Comparison of ENCODE assay signal across 1 cellular context in the genomic region with DNA sequence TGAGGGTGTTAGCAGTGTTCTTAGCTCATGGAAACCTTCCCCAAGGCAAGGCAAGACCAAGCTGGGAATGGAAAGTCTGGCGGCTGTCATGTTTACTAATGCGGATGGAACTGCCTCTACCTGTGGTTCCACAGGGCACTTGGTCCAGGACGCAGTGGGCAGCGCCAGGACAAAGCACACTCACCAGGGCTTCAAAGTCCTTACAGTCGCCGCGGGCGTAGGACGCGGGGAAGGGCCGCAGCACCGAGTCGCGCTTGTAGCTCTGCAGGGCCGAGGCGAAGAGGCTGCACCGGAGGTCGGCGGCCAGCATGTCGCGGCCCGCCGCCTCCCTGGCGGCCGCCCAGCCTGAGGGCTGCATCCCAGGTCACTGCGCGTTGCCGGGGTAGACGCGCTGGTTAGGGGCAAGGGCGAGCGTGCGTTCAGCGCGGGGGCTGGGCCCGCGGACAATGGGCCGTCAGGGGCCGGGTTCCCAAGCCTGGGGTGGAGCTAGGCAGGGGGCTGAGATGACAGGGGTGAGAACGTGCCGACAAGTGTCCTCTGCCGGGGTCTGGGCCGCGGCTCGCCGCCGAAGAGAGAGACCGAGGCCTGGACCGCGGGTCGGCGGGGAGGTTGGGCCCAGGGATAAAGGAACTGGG.
TF ChIP-seq lines count a peak whose summit lies in the region.

No MANE protein-coding gene starts in this region.

TF ChIP-seq in HepG2, 621 proteins besides CTCF, POLR2A, EP300 and RAD21 (continued from another document and continues in another):
- TF ChIP-seq GATAD2A (CRISPR knock-in tag; IDR thresholded peaks at IDR 0.05) (no peak; the same call in 1 of the 2 replicates), TOE1 (CRISPR knock-in tag; IDR thresholded peaks at IDR 0.05) (no peak; the same call in 1 of the 2 replicates), ZNF589 (CRISPR knock-in tag; conservative IDR thresholded peaks at IDR 0.05) (0 out of 2 replicates have a peak, but pooled peaks have one; percentile 24), ZNF34 (CRISPR knock-in tag; IDR thresholded peaks at IDR 0.05; ENCODE audit: borderline replicate concordance) (0 out of 2 replicates have a peak, but pooled peaks have one; percentile 14), KDM1A (CRISPR knock-in tag; IDR thresholded peaks at IDR 0.05) (no peak), ZNF746 (CRISPR knock-in tag; IDR thresholded peaks at IDR 0.05) (no peak), AGO2 (optimal IDR thresholded peaks at IDR 0.05; ENCODE audit: low read depth, low read length) (peak; percentile 80), SRSF9 (IDR thresholded peaks at IDR 0.05; ENCODE audit: borderline replicate concordance, insufficient read depth, low read depth, low read length, poor library complexity, severe bottlenecking) (no peak), ZNF20 (CRISPR knock-in tag; IDR thresholded peaks at IDR 0.05) (no peak), KDM4B (CRISPR knock-in tag; IDR thresholded peaks at IDR 0.05) (0 out of 2 replicates have a peak, but pooled peaks have one; percentile 32), ZNF317 (CRISPR knock-in tag; IDR thresholded peaks at IDR 0.05) (no peak), GTF2F1 (IDR thresholded peaks at IDR 0.05; ENCODE audit: low read length) (no peak), SIN3B (IDR thresholded peaks at IDR 0.05; ENCODE audit: low read length) (no peak), CBX1 (IDR thresholded peaks at IDR 0.05; ENCODE audit: low read depth) (no peak), TGIF2 (CRISPR knock-in tag; IDR thresholded peaks at IDR 0.05) (no peak; the same call in 1 of the 2 replicates), JUN (CRISPR knock-in tag; IDR thresholded peaks at IDR 0.05) (no peak), CEBPB (IDR thresholded peaks at IDR 0.05; ENCODE audit: borderline replicate concordance, low read depth, low read length) (no peak), NR2F1 (CRISPR knock-in tag; IDR thresholded peaks at IDR 0.05) (no peak), HCFC1 (IDR thresholded peaks at IDR 0.05; ENCODE audit: low read depth, low read length) (no peak), GPBP1L1 (CRISPR knock-in tag; IDR thresholded peaks at IDR 0.05) (no peak), NR2C2 (CRISPR knock-in tag; IDR thresholded peaks at IDR 0.05; ENCODE audit: borderline replicate concordance) (peak; percentile 51; the same call in 1 of the 2 replicates), ZFP36 (IDR thresholded peaks at IDR 0.05; ENCODE audit: borderline replicate concordance, low read depth, low read length, partially characterized antibody) (no peak), ZNF770 (CRISPR knock-in tag; IDR thresholded peaks at IDR 0.05) (peak; percentile 71), ZNF563 (CRISPR knock-in tag; IDR thresholded peaks at IDR 0.05) (no peak), TBX2 (CRISPR knock-in tag; IDR thresholded peaks at IDR 0.05; ENCODE audit: borderline replicate concordance) (peak; percentile 68), NCOA5 (CRISPR knock-in tag; IDR thresholded peaks at IDR 0.05) (no peak), ZBTB38 (CRISPR knock-in tag; IDR thresholded peaks at IDR 0.05) (peak; percentile 62), ZNF383 (CRISPR knock-in tag; IDR thresholded peaks at IDR 0.05; ENCODE audit: borderline replicate concordance) (no peak), ISX (CRISPR knock-in tag; conservative IDR thresholded peaks at IDR 0.05) (no peak; the same call in 1 of the 2 replicates), HIVEP1 (CRISPR knock-in tag; IDR thresholded peaks at IDR 0.05) (no peak), ZNF333 (CRISPR knock-in tag; IDR thresholded peaks at IDR 0.05; ENCODE audit: borderline replicate concordance) (no peak), ZNF550 (CRISPR knock-in tag; IDR thresholded peaks at IDR 0.05; ENCODE audit: borderline replicate concordance) (no peak), ZEB1 (IDR thresholded peaks at IDR 0.05; ENCODE audit: insufficient replicate concordance, low read depth) (peak; percentile 33), TFDP2 (CRISPR knock-in tag; IDR thresholded peaks at IDR 0.05) (no peak; the same call in 1 of the 2 replicates), ZSCAN9 (CRISPR knock-in tag; IDR thresholded peaks at IDR 0.05; ENCODE audit: borderline replicate concordance) (no peak), DMTF1 (CRISPR knock-in tag; IDR thresholded peaks at IDR 0.05) (no peak), LRRFIP1 (CRISPR knock-in tag; conservative IDR thresholded peaks at IDR 0.05) (no peak)
- TF ChIP-seq, protein P1, sequence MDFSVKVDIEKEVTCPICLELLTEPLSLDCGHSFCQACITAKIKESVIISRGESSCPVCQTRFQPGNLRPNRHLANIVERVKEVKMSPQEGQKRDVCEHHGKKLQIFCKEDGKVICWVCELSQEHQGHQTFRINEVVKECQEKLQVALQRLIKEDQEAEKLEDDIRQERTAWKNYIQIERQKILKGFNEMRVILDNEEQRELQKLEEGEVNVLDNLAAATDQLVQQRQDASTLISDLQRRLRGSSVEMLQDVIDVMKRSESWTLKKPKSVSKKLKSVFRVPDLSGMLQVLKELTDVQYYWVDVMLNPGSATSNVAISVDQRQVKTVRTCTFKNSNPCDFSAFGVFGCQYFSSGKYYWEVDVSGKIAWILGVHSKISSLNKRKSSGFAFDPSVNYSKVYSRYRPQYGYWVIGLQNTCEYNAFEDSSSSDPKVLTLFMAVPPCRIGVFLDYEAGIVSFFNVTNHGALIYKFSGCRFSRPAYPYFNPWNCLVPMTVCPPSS (IDR thresholded peaks at IDR 0.05), result no peak
- TF ChIP-seq, protein P2, sequence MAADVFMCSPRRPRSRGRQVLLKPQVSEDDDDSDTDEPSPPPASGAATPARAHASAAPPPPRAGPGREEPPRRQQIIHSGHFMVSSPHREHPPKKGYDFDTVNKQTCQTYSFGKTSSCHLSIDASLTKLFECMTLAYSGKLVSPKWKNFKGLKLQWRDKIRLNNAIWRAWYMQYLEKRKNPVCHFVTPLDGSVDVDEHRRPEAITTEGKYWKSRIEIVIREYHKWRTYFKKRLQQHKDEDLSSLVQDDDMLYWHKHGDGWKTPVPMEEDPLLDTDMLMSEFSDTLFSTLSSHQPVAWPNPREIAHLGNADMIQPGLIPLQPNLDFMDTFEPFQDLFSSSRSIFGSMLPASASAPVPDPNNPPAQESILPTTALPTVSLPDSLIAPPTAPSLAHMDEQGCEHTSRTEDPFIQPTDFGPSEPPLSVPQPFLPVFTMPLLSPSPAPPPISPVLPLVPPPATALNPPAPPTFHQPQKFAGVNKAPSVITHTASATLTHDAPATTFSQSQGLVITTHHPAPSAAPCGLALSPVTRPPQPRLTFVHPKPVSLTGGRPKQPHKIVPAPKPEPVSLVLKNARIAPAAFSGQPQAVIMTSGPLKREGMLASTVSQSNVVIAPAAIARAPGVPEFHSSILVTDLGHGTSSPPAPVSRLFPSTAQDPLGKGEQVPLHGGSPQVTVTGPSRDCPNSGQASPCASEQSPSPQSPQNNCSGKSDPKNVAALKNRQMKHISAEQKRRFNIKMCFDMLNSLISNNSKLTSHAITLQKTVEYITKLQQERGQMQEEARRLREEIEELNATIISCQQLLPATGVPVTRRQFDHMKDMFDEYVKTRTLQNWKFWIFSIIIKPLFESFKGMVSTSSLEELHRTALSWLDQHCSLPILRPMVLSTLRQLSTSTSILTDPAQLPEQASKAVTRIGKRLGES (CRISPR knock-in tag; IDR thresholded peaks at IDR 0.05; ENCODE audit: borderline replicate concordance), result no peak
- TF ChIP-seq, protein P3, sequence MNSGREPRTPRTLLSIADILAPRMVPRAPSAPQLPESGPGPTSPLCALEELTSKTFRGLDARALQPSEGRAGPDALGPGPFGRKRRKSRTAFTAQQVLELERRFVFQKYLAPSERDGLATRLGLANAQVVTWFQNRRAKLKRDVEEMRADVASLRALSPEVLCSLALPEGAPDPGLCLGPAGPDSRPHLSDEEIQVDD (CRISPR knock-in tag; IDR thresholded peaks at IDR 0.05; ENCODE audit: borderline replicate concordance), result no peak
- TF ChIP-seq, protein P4, sequence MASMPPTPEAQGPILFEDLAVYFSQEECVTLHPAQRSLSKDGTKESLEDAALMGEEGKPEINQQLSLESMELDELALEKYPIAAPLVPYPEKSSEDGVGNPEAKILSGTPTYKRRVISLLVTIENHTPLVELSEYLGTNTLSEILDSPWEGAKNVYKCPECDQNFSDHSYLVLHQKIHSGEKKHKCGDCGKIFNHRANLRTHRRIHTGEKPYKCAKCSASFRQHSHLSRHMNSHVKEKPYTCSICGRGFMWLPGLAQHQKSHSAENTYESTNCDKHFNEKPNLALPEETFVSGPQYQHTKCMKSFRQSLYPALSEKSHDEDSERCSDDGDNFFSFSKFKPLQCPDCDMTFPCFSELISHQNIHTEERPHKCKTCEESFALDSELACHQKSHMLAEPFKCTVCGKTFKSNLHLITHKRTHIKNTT (CRISPR knock-in tag; IDR thresholded peaks at IDR 0.05), result no peak
- TF ChIP-seq, protein P5, sequence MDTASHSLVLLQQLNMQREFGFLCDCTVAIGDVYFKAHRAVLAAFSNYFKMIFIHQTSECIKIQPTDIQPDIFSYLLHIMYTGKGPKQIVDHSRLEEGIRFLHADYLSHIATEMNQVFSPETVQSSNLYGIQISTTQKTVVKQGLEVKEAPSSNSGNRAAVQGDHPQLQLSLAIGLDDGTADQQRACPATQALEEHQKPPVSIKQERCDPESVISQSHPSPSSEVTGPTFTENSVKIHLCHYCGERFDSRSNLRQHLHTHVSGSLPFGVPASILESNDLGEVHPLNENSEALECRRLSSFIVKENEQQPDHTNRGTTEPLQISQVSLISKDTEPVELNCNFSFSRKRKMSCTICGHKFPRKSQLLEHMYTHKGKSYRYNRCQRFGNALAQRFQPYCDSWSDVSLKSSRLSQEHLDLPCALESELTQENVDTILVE (CRISPR knock-in tag; IDR thresholded peaks at IDR 0.05), result no peak
